7 cellular contexts compared by ENCODE assay signal in the genomic region with DNA sequence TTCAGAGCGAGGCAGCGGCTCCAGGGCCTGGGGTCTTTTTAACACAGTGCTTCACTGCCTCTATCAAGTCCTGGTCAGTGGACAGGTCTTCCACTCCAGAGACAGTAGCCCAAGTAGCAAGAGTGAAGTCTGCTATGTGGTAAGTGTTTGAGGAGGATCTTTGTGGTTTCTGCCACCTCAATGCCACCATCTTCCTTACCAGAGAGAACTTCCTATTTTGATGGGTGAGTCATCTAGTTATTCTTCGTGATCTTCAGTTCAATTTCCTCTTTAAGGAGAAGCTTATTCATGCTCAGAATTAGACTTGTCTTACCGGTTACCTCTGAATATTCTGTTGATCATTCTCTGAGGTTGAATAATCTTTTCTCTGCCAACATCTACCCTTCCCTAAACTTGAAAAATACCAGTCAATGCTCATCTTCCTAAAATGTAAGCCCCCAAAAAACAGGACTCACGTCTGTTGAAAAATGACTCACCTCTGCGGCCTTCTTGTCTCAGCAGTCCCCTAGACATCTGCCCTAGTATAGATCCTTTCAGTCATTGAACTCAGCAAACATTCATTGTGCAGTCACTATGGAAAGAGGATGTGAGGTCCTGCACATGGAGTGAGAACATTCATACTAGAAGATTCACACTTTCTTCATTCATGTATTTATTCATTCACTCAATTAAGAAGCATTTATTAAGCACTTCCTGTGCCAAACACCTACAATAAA. TPM values are rescaled to one million over a fixed set of nuclear protein-coding genes. Genes with fewer than 3 reads are reported as not detected.
A peak's percentile ranks its signal among the peaks of the same experiment; 100 is the strongest.
DNase-seq lines count a peak whose midpoint lies in the region; ATAC-seq and TF ChIP-seq lines count a peak whose summit lies in the region.

No MANE protein-coding gene starts in this region.

- no peak for TF ChIP-seq CTCF in HL-60 (IDR thresholded peaks at IDR 0.05; ENCODE audit: insufficient read depth, low read length)

- peaks cover 0 to 3% (median 2%) of the 10 kb centered on the region in 3 donors for H3K27me3 Mint-ChIP-seq in immature natural killer cell (ENCODE audit: low read depth in 3 of 3)

- no peaks in the 10 kb centered on the region for H3K36me3 Mint-ChIP-seq in immature natural killer cell

- peak overlapping the region; percentile 90 for H3K27ac ChIP-seq in HL-60 (replicated peaks)

- peaks cover 33 to 45% of the 10 kb centered on the region in 2 donors for H3K4me1 Mint-ChIP-seq in immature natural killer cell

- no peak overlapping the region for H3K4me3 ChIP-seq in HL-60 (replicated peaks; ENCODE audit: insufficient read depth, low read length)

- peak overlapping the region; percentile 70 to 88 (median 75) for H3K4me3 Mint-ChIP-seq in immature natural killer cell

- peak overlapping the region; percentile 56 to 95 (median 92) for H3K27ac Mint-ChIP-seq in immature natural killer cell

- H3K27me3 ChIP-seq in HL-60 (ENCODE audit: insufficient read depth, poor library complexity, severe bottlenecking) = no peaks in the 10 kb centered on the region

- peak; percentile 74 to 86 for DNase-seq in HL-60 (ENCODE audit: low read depth in 1 of 2, low spot score in 1 of 2)
- peak; percentile 6 for DNase-seq in activated CD4-positive, alpha-beta T cell treated with anti-CD3 and anti-CD28 coated beads, Interleukin-2, amount 50 U/mL, for 1 hour
- peak; percentile 65 to 70 (median 68) for DNase-seq in immature natural killer cell
- DNase-seq in NCI-H2029 treated with DMSO at 0.1 percent for 48 hours (lab: John Stamatoyannopoulos, UW) = no peak
- no peak for DNase-seq in NCI-H2196 (lab: John Stamatoyannopoulos, UW; ENCODE audit: unreplicated experiment)
- no peak for DNase-seq in COR-L47 (lab: John Stamatoyannopoulos, UW)

- ATAC-seq in GM19351 (IDR thresholded peaks at IDR 0.05; ENCODE audit: unreplicated experiment) = peak; percentile 29

- no peaks in the 10 kb centered on the region for H3K9me3 Mint-ChIP-seq in immature natural killer cell

RNA-seq across cellular contexts. Expression of a gene that starts 32.2 kb away (rescaled TPM):
- 1 to 10 TPM; 3.2 to 4.7 (median 4.6) TPM for polyA plus RNA-seq in immature natural killer cell

Comparison
In these comparisons a context has a peak if more than half of its experiments do, and no peak if none do; other contexts are left out.
1. DNase-seq: peak in HL-60 (2 of 2), activated CD4-positive, alpha-beta T cell treated with anti-CD3 and anti-CD28 coated beads, Interleukin-2, amount 50 U/mL, for 1 hour (single experiment) and immature natural killer cell (3 of 3); none in NCI-H2029 treated with DMSO at 0.1 percent for 48 hours (single experiment), NCI-H2196 (single experiment) and COR-L47 (single experiment).